ENCODE assay signal across 25 cellular contexts in the genomic region with DNA sequence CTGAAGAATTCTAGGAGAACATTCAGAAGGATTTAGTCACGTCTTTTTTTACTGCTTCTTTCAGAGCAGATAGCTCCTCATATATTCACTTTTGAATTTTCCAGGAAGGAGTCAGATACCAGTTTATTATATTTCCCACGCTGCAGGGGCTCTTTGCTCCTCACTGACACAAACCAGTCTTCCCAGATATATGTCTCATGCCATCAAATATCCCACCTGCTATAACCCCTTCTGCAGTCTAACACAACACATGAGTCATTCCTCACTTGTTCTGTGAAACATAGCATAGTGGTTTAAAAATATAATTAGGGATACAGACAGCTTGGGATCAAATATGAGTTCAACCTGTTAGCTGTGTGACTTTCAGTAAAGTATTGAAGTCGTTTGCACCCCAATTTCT.
A peak's percentile ranks its signal among the peaks of the same experiment; 100 is the strongest.
DNase-seq lines count a peak whose midpoint lies in the region; ATAC-seq, FAIRE-seq and TF ChIP-seq lines count a peak whose summit lies in the region.
"Had no signal": no experiment of that assay in that cellular context is flagged by ENCODE, and none has a peak within 500 bp of the region (broad histone marks: within the 10 kb centered on the region; RNA-seq: fewer than 3 reads in every experiment).

No MANE protein-coding gene starts in this region.

- no peak overlapping the region for H2AK5ac ChIP-seq in IMR-90 (ENCODE audit: low read depth, low read length)

- no CpG with 5 or more reads among the region's 3 CpGs for WGBS in IMR-90 (ENCODE audit: extremely low coverage in 2 of 2, insufficient read length in 1 of 2), 2 experiments
- WGBS in HepG2 (ENCODE audit: low lambda C conversion rate), result 1% methylated on average over 3 of the region's 3 CpGs

- POLR2A ChIA-PET in IMR-90 (lab: Charles Lee; ENCODE audit: unreplicated experiment) (no interaction called here), HepG2 (lab: Yijun Ruan, JAX) (no interaction called here)

- TF ChIP-seq EP300 in HepG2 (IDR thresholded peaks at IDR 0.05; ENCODE audit: low read depth in 2 of 2, low read length in 2 of 2) (no peak), HepG2 (CRISPR knock-in tag; IDR thresholded peaks at IDR 0.05; ENCODE audit: borderline replicate concordance) (no peak)

- H2AFZ ChIP-seq in DND-41 (ENCODE audit: low read depth, low read length) (no peak overlapping the region), IMR-90 (replicated peaks; ENCODE audit: low read length, poor library complexity) (no peak overlapping the region), osteoblast (ENCODE audit: low read length) (no peak overlapping the region), HepG2 (ENCODE audit: low read length) (no peak overlapping the region)

- no peaks in the 10 kb centered on the region for H3K4me1 Mint-ChIP-seq in stimulated activated effector memory CD8-positive, alpha-beta T cell treated with anti-CD3 and anti-CD28 coated beads, Interleukin-12 subunit alpha, Interleukin-12 subunit beta, amount 100 ng/mL, for 72 hours

- H3K4ac ChIP-seq in IMR-90 (ENCODE audit: low read depth, low read length), result no peak overlapping the region

- peak overlapping the region; percentile 27 for H3K9ac ChIP-seq in DND-41 (ENCODE audit: low read depth, low read length)
- H3K9ac ChIP-seq in IMR-90 (ENCODE audit: low read depth, low read length), result no peak overlapping the region
- no peak overlapping the region for H3K9ac ChIP-seq in HepG2 (ENCODE audit: insufficient read depth, low read depth, low read length)

- no peaks in the 10 kb centered on the region for H4K20me1 ChIP-seq in DND-41 (ENCODE audit: insufficient read depth, low read length)
- no peaks in the 10 kb centered on the region for H4K20me1 ChIP-seq in IMR-90 (ENCODE audit: insufficient read depth, low read length)
- H4K20me1 ChIP-seq in osteoblast (ENCODE audit: insufficient read depth, low read length), result no peaks in the 10 kb centered on the region
- H4K20me1 ChIP-seq in HepG2 (ENCODE audit: insufficient read depth, low read length), result no peaks in the 10 kb centered on the region

- H3K36me3 ChIP-seq in DND-41 (ENCODE audit: insufficient read depth, low read length) (no peaks in the 10 kb centered on the region), IMR-90 (ENCODE audit: control insufficient read depth, insufficient read depth, low read length) (no peaks in the 10 kb centered on the region), osteoblast (ENCODE audit: insufficient read depth, low read length) (no peaks in the 10 kb centered on the region), HepG2 (replicated peaks in 1 of 2; ENCODE audit: control insufficient read depth in 1 of 2, insufficient read depth in 2 of 2, low read length in 2 of 2) (no peaks in the 10 kb centered on the region)
- H3K36me3 ChIP-seq: BE2C had no signal

- no peak for TF ChIP-seq CTCF in DND-41 (IDR thresholded peaks at IDR 0.05; ENCODE audit: borderline replicate concordance, extremely low read depth, low read length, poor library complexity, severe bottlenecking)
- no peak for TF ChIP-seq CTCF in IMR-90 (conservative IDR thresholded peaks at IDR 0.05; ENCODE audit: low read depth, low read length)
- TF ChIP-seq CTCF in osteoblast (IDR thresholded peaks at IDR 0.05; ENCODE audit: extremely low read depth, low read depth, low read length), result no peak
- TF ChIP-seq CTCF in HepG2 (CRISPR knock-in tag; IDR thresholded peaks at IDR 0.05), result no peak

- H3K27ac ChIP-seq in DND-41 (ENCODE audit: low read length), result peak overlapping the region; percentile 88
- H3K27ac ChIP-seq in IMR-90 (ENCODE audit: insufficient read depth, low read length), result no peak overlapping the region
- H3K27ac ChIP-seq in osteoblast (ENCODE audit: low read depth, low read length), result no peak overlapping the region
- no peak overlapping the region for H3K27ac ChIP-seq in HepG2 (ENCODE audit: extremely low read length, insufficient read depth, low read length)
- H3K27ac ChIP-seq: RWPE1, SK-N-MC had no signal

- H3K4me2 ChIP-seq in DND-41 (ENCODE audit: insufficient read depth, low read length) (peak overlapping the region; percentile 70), IMR-90 (ENCODE audit: low read depth, low read length) (no peak overlapping the region), osteoblast (ENCODE audit: insufficient read depth, low read length) (no peak overlapping the region), HepG2 (ENCODE audit: low read depth, low read length) (no peak overlapping the region)

- H2AK9ac ChIP-seq in IMR-90 (replicated peaks; ENCODE audit: low read depth, low read length, poor library complexity), result no peak overlapping the region

- H3K27me3 ChIP-seq in DND-41 (ENCODE audit: insufficient read depth, low read length, poor library complexity) (no peaks in the 10 kb centered on the region), IMR-90 (ENCODE audit: control insufficient read depth, insufficient read depth, low read length) (no peaks in the 10 kb centered on the region), osteoblast (ENCODE audit: insufficient read depth, low read length) (no peaks in the 10 kb centered on the region), HepG2 (ENCODE audit: control insufficient read depth in 1 of 2, insufficient read depth in 2 of 2, low read length in 2 of 2) (no peaks in the 10 kb centered on the region)
- H3K27me3 ChIP-seq: BE2C had no signal

- H3K9me1 ChIP-seq in IMR-90 (ENCODE audit: insufficient read depth, low read length), result no peaks in the 10 kb centered on the region

- H4K91ac ChIP-seq in IMR-90 (ENCODE audit: insufficient read depth, low read depth, low read length), result no peak overlapping the region

- DNase-seq in DND-41, result no peak
- peak; percentile 7 for DNase-seq in IMR-90
- DNase-seq in astrocyte of the hippocampus (ENCODE audit: low read depth, low spot score), result peak; percentile 21
- DNase-seq in osteoblast (ENCODE audit: insufficient read length, low spot score, missing footprints), result peak; percentile 3
- DNase-seq in stimulated activated effector memory CD8-positive, alpha-beta T cell treated with anti-CD3 and anti-CD28 coated beads, Interleukin-12 subunit alpha, Interleukin-12 subunit beta, amount 100 ng/mL, for 72 hours (ENCODE audit: low spot score in 2 of 2), result no peak
- DNase-seq in HepG2 (ENCODE audit: low spot score), result no peak
- no peak for DNase-seq in GM19240 (ENCODE audit: insufficient read length, low spot score)
- DNase-seq in SW 1271 (lab: John Stamatoyannopoulos, UW), result no peak
- DNase-seq: BE2C, DMS79, KG1, NCI-H1105, NCI-H146, NCI-H2029, NCI-H345, NCI-H524 treated with DMSO at 0.1 percent for 48 hours, NCI-H82, PC-3, SHP77 treated with DMSO at 0.1 percent for 48 hours had no signal

- in situ Hi-C loops in IMR-90 (cut with MboI; ENCODE audit: low sequenced_read_pairs), result no loop called here
- in situ Hi-C loops in HepG2 (cut with HindIII; ENCODE audit: extremely low pct_ligation_motif_present, low pct_unique_long_range_greater_than_20kb), result no loop called here

- CTCF ChIA-PET in IMR-90 (lab: Yijun Ruan, JAX), result interaction anchor here (0.6 kb wide), 1 partner anchor 46 kb away, joined by 3 read pairs; no protein-coding TSS in a partner anchor
- CTCF ChIA-PET in HepG2 (lab: Yijun Ruan, JAX; ENCODE audit: low intra/inter-chr PET ratio, low total read pairs), result no interaction called here

- TF ChIP-seq RAD21 in IMR-90 (IDR thresholded peaks at IDR 0.05; ENCODE audit: low read length) (no peak), HepG2 (CRISPR knock-in tag; IDR thresholded peaks at IDR 0.05) (no peak)

- no peak overlapping the region for H2BK120ac ChIP-seq in IMR-90 (ENCODE audit: low read depth, low read length)

- ATAC-seq in DND-41 (ENCODE audit: insufficient read depth, low read depth), result peak; percentile 22; the same call in 2 of the 3 replicates
- no peak for ATAC-seq in IMR-90 (ENCODE audit: low read depth)
- no peak for ATAC-seq in stimulated activated effector memory CD8-positive, alpha-beta T cell treated with anti-CD3 and anti-CD28 coated beads, Interleukin-12 subunit alpha, Interleukin-12 subunit beta, amount 100 ng/mL, for 72 hours
- no peak for ATAC-seq in HepG2
- ATAC-seq: PC-3 had no signal

- H3K4me1 ChIP-seq in DND-41 (ENCODE audit: insufficient read depth, low read length) (peaks cover 55% of the 10 kb centered on the region), IMR-90 (ENCODE audit: control insufficient read depth, insufficient read depth, low read length) (no peaks in the 10 kb centered on the region), osteoblast (ENCODE audit: insufficient read depth, low read length) (no peaks in the 10 kb centered on the region), HepG2 (ENCODE audit: insufficient read depth, low read length) (no peaks in the 10 kb centered on the region)

- no peak overlapping the region for H2BK5ac ChIP-seq in IMR-90 (ENCODE audit: low read depth, low read length, poor library complexity, severe bottlenecking)

- H3K4me3 ChIP-seq in DND-41 (ENCODE audit: low read depth in 1 of 2, low read length in 2 of 2) (no peak overlapping the region), IMR-90 (ENCODE audit: insufficient read depth, low read depth, low read length) (no peak overlapping the region), osteoblast (ENCODE audit: insufficient read depth, low read length) (no peak overlapping the region), HepG2 (replicated peaks in 1 of 3; ENCODE audit: insufficient read depth in 1 of 3, low read depth in 2 of 3, low read length in 3 of 3) (no peak overlapping the region)
- H3K4me3 ChIP-seq: SK-N-MC had no signal

- no peaks in the 10 kb centered on the region for H3K9me3 Mint-ChIP-seq in stimulated activated effector memory CD8-positive, alpha-beta T cell treated with anti-CD3 and anti-CD28 coated beads, Interleukin-12 subunit alpha, Interleukin-12 subunit beta, amount 100 ng/mL, for 72 hours

- H3K56ac ChIP-seq in IMR-90 (ENCODE audit: extremely low read depth, insufficient read depth, low read length), result no peak overlapping the region

- no peak overlapping the region for H4K8ac ChIP-seq in IMR-90 (ENCODE audit: low read depth in 2 of 2, low read length in 2 of 2)

- H2BK15ac ChIP-seq in IMR-90 (ENCODE audit: low read depth, low read length), result no peak overlapping the region

- H3K14ac ChIP-seq in IMR-90 (replicated peaks; ENCODE audit: low read depth, low read length), result no peak overlapping the region

- intact Hi-C loops in IMR-90 (cut with micrococcal nuclease) (no loop called here), HepG2 (cut with micrococcal nuclease; ENCODE audit: unreplicated experiment) (no loop called here)

- H3K79me2 ChIP-seq in DND-41 (ENCODE audit: insufficient read depth, low read length), result no peaks in the 10 kb centered on the region
- H3K79me2 ChIP-seq in osteoblast (ENCODE audit: insufficient read depth, low read length), result no peaks in the 10 kb centered on the region
- no peaks in the 10 kb centered on the region for H3K79me2 ChIP-seq in HepG2 (ENCODE audit: insufficient read depth, low read length)

- H3K4me3 Mint-ChIP-seq in stimulated activated effector memory CD8-positive, alpha-beta T cell treated with anti-CD3 and anti-CD28 coated beads, Interleukin-12 subunit alpha, Interleukin-12 subunit beta, amount 100 ng/mL, for 72 hours, result no peak overlapping the region

- no peak overlapping the region for H3K23ac ChIP-seq in IMR-90 (ENCODE audit: low read depth, low read length)

- H3K9me3 ChIP-seq in DND-41 (ENCODE audit: insufficient read depth, low read length, severe bottlenecking) (no peaks in the 10 kb centered on the region), IMR-90 (ENCODE audit: control insufficient read depth, insufficient read depth, low read length) (no peaks in the 10 kb centered on the region), osteoblast (ENCODE audit: low read depth, low read length) (no peaks in the 10 kb centered on the region), HepG2 (ENCODE audit: low read length) (no peaks in the 10 kb centered on the region)
- H3K9me3 ChIP-seq: BE2C had no signal

- no peak overlapping the region for H3K18ac ChIP-seq in IMR-90 (ENCODE audit: low read depth, low read length)

- no peaks in the 10 kb centered on the region for H3K79me1 ChIP-seq in IMR-90 (ENCODE audit: low read depth in 1 of 2, low read length in 2 of 2)

- no peak for TF ChIP-seq POLR2A in IMR-90 (IDR thresholded peaks at IDR 0.05; ENCODE audit: low read depth, low read length)
- no peak for TF ChIP-seq POLR2A in HepG2 (IDR thresholded peaks at IDR 0.05; ENCODE audit: insufficient read depth in 1 of 2, low read depth in 2 of 2, low read length in 2 of 2)

- H4K5ac ChIP-seq in IMR-90 (ENCODE audit: low read depth, low read length), result no peak overlapping the region

- dilution Hi-C loops in IMR-90 (cut with HindIII; ENCODE audit: low sequenced_read_pairs, unreplicated experiment), result no loop called here

- BruUV-seq in IMR-90 (replicated peaks; lab: Mats Ljungman, UMichigan), result no TSS peak
- BruUV-seq in HepG2 (replicated peaks; lab: Mats Ljungman, UMichigan), result no TSS peak

- no peak overlapping the region for H3K27ac Mint-ChIP-seq in stimulated activated effector memory CD8-positive, alpha-beta T cell treated with anti-CD3 and anti-CD28 coated beads, Interleukin-12 subunit alpha, Interleukin-12 subunit beta, amount 100 ng/mL, for 72 hours

- no peak for FAIRE-seq in HepG2 (lab: Jason Lieb, UNC)
- FAIRE-seq: D721Med, G401.6, GM12892, GM18507 had no signal

- H3K36me3 Mint-ChIP-seq in stimulated activated effector memory CD8-positive, alpha-beta T cell treated with anti-CD3 and anti-CD28 coated beads, Interleukin-12 subunit alpha, Interleukin-12 subunit beta, amount 100 ng/mL, for 72 hours, result no peaks in the 10 kb centered on the region

- no peak overlapping the region for H2BK20ac ChIP-seq in IMR-90 (ENCODE audit: low read depth, low read length)

Comparison
In these comparisons a context has a peak if more than half of its experiments do, and no peak if none do; other contexts are left out.
1. DNase-seq: peak in IMR-90 (single experiment), astrocyte of the hippocampus (single experiment) and osteoblast (single experiment); none in DND-41 (single experiment), stimulated activated effector memory CD8-positive, alpha-beta T cell treated with anti-CD3 and anti-CD28 coated beads, Interleukin-12 subunit alpha, Interleukin-12 subunit beta, amount 100 ng/mL, for 72 hours (0 of 2), HepG2 (single experiment), GM19240 (single experiment) and SW 1271 (0 of 2).